In the genomic region with DNA sequence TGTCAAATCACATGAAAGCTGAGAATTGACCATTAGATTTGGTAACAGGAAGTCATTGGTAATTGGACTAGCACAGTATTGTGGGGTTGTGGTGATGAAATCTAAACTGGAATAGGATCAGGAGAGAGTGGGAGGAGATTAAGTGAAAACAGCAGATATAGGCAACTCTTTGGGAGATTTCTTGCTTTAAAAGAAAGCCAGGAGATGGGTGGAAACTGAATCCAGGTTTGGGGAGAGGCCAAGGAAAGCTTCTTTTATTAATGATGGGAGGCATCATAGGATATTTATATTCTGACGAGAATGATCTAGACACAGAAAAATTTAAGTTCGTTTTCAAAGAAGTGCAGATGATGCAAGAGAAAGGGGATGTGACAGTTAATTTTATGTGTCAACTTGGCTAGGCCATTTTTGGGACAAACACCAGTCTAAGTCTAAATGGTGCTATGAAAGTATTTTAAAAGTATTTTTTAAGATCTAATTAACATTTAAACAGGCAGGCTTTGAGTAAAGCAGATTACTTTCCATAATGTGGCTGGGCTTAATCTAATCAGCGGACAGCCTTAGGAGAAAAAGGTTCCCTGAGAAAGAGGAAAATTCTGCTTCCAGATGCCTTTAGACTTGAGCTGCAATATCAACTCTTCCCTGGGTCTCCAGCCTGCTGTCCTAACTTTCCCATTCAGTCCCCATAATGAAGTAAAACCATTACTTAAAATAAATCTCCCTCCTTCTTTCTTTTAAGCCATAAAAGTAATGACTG, we compare ENCODE assay signal across 1 cellular context.
TF ChIP-seq lines count a peak whose summit lies in the region.

No MANE protein-coding gene starts in this region.

TF ChIP-seq in SK-N-SH, 30 proteins besides CTCF, POLR2A, EP300 and RAD21 (continued from another document):
- TF ChIP-seq, protein P1, sequence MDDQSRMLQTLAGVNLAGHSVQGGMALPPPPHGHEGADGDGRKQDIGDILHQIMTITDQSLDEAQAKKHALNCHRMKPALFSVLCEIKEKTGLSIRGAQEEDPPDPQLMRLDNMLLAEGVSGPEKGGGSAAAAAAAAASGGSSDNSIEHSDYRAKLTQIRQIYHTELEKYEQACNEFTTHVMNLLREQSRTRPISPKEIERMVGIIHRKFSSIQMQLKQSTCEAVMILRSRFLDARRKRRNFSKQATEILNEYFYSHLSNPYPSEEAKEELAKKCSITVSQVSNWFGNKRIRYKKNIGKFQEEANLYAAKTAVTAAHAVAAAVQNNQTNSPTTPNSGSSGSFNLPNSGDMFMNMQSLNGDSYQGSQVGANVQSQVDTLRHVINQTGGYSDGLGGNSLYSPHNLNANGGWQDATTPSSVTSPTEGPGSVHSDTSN (IDR thresholded peaks at IDR 0.05): peak; percentile 54
- peak; percentile 22; the same call in 1 of the 2 replicates for TF ChIP-seq RCOR1 (IDR thresholded peaks at IDR 0.05; ENCODE audit: low read length)
